Comparison of ENCODE assay signal across 1 cellular context in the genomic region with DNA sequence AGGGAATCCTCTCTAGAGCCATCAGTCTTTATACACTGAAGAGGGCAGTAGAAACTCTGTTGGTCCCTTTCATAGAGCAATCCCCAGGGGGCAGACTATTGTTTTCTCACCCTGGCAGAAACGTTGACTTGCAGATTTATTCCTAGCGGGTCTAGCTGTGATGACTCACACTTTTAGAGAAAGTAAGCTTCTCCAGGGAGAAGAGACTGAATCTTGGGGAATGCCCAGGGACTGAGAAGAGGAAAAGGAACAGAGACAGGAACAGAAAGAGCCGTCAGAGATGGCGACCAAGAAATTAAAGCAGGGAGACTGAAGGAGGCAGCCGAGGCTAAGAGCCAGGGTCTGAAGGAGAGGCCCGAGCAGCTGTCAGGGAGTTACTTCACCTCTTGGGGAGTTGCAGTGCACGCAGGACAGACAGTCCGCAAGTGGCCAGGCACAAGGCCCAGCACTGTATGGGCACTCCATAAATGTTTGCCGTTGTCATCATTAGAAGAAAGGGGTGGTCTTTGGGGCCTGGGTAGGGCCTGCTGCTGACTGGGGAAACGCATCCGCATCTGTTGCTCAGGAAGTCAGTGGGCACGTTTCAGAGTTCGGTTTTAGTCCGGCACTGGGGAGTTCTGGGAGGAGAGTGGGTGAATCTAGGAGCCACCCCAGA.
TF ChIP-seq lines count a peak whose summit lies in the region.

No MANE protein-coding gene starts in this region.

TF ChIP-seq in SK-N-SH, 30 proteins besides CTCF, POLR2A, EP300 and RAD21:
- TF ChIP-seq, protein P1, sequence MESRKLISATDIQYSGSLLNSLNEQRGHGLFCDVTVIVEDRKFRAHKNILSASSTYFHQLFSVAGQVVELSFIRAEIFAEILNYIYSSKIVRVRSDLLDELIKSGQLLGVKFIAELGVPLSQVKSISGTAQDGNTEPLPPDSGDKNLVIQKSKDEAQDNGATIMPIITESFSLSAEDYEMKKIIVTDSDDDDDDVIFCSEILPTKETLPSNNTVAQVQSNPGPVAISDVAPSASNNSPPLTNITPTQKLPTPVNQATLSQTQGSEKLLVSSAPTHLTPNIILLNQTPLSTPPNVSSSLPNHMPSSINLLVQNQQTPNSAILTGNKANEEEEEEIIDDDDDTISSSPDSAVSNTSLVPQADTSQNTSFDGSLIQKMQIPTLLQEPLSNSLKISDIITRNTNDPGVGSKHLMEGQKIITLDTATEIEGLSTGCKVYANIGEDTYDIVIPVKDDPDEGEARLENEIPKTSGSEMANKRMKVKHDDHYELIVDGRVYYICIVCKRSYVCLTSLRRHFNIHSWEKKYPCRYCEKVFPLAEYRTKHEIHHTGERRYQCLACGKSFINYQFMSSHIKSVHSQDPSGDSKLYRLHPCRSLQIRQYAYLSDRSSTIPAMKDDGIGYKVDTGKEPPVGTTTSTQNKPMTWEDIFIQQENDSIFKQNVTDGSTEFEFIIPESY (IDR thresholded peaks at IDR 0.05; ENCODE audit: borderline replicate concordance, low read depth) = no peak
- TF ChIP-seq POLR2AphosphoS5 (IDR thresholded peaks at IDR 0.05; ENCODE audit: low read depth, low read length) (peak; percentile 44; the same call in 1 of the 2 replicates), TCF12 (IDR thresholded peaks at IDR 0.05) (peak; percentile 39; the same call in 1 of the 2 replicates), FOXJ3 (CRISPR knock-in tag; IDR thresholded peaks at IDR 0.05) (no peak), CHD2 (IDR thresholded peaks at IDR 0.05; ENCODE audit: low read length, partially characterized antibody) (no peak), RCOR1 (IDR thresholded peaks at IDR 0.05; ENCODE audit: low read length) (no peak), GATA2 (CRISPR knock-in tag; IDR thresholded peaks at IDR 0.05) (no peak), NRF1 (IDR thresholded peaks at IDR 0.05; ENCODE audit: low read depth, low read length) (no peak), ELF1 (IDR thresholded peaks at IDR 0.05) (no peak), SIN3A (IDR thresholded peaks at IDR 0.05; ENCODE audit: borderline replicate concordance, low read depth, low read length) (peak; percentile 43; the same call in 1 of the 2 replicates), NFIC (IDR thresholded peaks at IDR 0.05; ENCODE audit: borderline replicate concordance) (peak; percentile 21; the same call in 1 of the 2 replicates), YY1 (IDR thresholded peaks at IDR 0.05; ENCODE audit: low read depth) (no peak; the same call in 1 of the 2 replicates), SMC3 (IDR thresholded peaks at IDR 0.05; ENCODE audit: low read depth, low read length) (peak; percentile 35), GABPA (IDR thresholded peaks at IDR 0.05; ENCODE audit: low read depth) (no peak; the same call in 1 of the 2 replicates), EZH2phosphoT487 (IDR thresholded peaks at IDR 0.05; ENCODE audit: borderline replicate concordance, low read depth) (no peak), FOSL2 (IDR thresholded peaks at IDR 0.05; ENCODE audit: borderline replicate concordance, low read depth) (peak; percentile 87), RXRA (IDR thresholded peaks at IDR 0.05; ENCODE audit: borderline replicate concordance, low read depth) (peak; percentile 51; the same call in 1 of the 2 replicates), MEF2A (IDR thresholded peaks at IDR 0.05; ENCODE audit: borderline replicate concordance, low read depth) (peak; percentile 29; the same call in 1 of the 2 replicates), JUND (IDR thresholded peaks at IDR 0.05) (peak; percentile 80), TEAD4 (IDR thresholded peaks at IDR 0.05; ENCODE audit: borderline replicate concordance, insufficient read depth) (no peak), MXI1 (IDR thresholded peaks at IDR 0.05; ENCODE audit: low read depth, low read length) (no peak), FOXM1 (IDR thresholded peaks at IDR 0.05; ENCODE audit: low read depth) (no peak), TAF1 (IDR thresholded peaks at IDR 0.05; ENCODE audit: borderline replicate concordance, low read depth, low read length) (no peak), RFX5 (IDR thresholded peaks at IDR 0.05; ENCODE audit: low read length) (no peak)
- TF ChIP-seq, protein P2, sequence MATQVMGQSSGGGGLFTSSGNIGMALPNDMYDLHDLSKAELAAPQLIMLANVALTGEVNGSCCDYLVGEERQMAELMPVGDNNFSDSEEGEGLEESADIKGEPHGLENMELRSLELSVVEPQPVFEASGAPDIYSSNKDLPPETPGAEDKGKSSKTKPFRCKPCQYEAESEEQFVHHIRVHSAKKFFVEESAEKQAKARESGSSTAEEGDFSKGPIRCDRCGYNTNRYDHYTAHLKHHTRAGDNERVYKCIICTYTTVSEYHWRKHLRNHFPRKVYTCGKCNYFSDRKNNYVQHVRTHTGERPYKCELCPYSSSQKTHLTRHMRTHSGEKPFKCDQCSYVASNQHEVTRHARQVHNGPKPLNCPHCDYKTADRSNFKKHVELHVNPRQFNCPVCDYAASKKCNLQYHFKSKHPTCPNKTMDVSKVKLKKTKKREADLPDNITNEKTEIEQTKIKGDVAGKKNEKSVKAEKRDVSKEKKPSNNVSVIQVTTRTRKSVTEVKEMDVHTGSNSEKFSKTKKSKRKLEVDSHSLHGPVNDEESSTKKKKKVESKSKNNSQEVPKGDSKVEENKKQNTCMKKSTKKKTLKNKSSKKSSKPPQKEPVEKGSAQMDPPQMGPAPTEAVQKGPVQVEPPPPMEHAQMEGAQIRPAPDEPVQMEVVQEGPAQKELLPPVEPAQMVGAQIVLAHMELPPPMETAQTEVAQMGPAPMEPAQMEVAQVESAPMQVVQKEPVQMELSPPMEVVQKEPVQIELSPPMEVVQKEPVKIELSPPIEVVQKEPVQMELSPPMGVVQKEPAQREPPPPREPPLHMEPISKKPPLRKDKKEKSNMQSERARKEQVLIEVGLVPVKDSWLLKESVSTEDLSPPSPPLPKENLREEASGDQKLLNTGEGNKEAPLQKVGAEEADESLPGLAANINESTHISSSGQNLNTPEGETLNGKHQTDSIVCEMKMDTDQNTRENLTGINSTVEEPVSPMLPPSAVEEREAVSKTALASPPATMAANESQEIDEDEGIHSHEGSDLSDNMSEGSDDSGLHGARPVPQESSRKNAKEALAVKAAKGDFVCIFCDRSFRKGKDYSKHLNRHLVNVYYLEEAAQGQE (IDR thresholded peaks at IDR 0.05; ENCODE audit: low read depth, low read length) = no peak
- TF ChIP-seq, protein P3, sequence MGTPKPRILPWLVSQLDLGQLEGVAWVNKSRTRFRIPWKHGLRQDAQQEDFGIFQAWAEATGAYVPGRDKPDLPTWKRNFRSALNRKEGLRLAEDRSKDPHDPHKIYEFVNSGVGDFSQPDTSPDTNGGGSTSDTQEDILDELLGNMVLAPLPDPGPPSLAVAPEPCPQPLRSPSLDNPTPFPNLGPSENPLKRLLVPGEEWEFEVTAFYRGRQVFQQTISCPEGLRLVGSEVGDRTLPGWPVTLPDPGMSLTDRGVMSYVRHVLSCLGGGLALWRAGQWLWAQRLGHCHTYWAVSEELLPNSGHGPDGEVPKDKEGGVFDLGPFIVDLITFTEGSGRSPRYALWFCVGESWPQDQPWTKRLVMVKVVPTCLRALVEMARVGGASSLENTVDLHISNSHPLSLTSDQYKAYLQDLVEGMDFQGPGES (IDR thresholded peaks at IDR 0.05; ENCODE audit: low read depth, low read length) = no peak
- TF ChIP-seq, protein P4, sequence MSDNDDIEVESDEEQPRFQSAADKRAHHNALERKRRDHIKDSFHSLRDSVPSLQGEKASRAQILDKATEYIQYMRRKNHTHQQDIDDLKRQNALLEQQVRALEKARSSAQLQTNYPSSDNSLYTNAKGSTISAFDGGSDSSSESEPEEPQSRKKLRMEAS (IDR thresholded peaks at IDR 0.05; ENCODE audit: low read depth) = no peak
- TF ChIP-seq, protein P5, sequence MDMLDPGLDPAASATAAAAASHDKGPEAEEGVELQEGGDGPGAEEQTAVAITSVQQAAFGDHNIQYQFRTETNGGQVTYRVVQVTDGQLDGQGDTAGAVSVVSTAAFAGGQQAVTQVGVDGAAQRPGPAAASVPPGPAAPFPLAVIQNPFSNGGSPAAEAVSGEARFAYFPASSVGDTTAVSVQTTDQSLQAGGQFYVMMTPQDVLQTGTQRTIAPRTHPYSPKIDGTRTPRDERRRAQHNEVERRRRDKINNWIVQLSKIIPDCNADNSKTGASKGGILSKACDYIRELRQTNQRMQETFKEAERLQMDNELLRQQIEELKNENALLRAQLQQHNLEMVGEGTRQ (IDR thresholded peaks at IDR 0.05; ENCODE audit: borderline replicate concordance, low read depth, low read length) = no peak
- TF ChIP-seq, protein P6, sequence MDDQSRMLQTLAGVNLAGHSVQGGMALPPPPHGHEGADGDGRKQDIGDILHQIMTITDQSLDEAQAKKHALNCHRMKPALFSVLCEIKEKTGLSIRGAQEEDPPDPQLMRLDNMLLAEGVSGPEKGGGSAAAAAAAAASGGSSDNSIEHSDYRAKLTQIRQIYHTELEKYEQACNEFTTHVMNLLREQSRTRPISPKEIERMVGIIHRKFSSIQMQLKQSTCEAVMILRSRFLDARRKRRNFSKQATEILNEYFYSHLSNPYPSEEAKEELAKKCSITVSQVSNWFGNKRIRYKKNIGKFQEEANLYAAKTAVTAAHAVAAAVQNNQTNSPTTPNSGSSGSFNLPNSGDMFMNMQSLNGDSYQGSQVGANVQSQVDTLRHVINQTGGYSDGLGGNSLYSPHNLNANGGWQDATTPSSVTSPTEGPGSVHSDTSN (IDR thresholded peaks at IDR 0.05) = peak; percentile 82
- TF ChIP-seq, protein P7, sequence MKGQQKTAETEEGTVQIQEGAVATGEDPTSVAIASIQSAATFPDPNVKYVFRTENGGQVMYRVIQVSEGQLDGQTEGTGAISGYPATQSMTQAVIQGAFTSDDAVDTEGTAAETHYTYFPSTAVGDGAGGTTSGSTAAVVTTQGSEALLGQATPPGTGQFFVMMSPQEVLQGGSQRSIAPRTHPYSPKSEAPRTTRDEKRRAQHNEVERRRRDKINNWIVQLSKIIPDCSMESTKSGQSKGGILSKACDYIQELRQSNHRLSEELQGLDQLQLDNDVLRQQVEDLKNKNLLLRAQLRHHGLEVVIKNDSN (IDR thresholded peaks at IDR 0.05; ENCODE audit: borderline replicate concordance, low read depth) = no peak
